ENCODE assay signal across 1 cellular context in the genomic region with DNA sequence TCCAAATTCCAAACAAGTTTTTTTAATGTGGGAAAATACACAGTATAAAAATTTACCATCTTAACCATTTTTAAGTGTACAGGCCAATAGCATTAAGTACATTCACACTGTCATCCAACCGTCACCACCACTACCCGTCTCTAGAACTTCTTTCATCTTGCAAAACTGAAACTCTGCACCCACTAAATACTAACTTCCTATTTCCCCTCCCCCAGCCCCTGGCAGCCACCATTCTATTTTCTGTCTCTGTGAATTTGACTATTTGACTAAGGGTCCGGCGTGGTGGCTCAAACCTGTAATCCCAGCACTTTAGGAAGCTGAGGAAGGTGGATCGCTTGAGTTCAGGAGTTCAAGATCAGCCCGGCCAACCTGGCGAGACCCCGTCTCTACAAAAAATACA.
A peak's percentile ranks its signal among the peaks of the same experiment; 100 is the strongest.
TF ChIP-seq lines count a peak whose summit lies in the region.

No MANE protein-coding gene starts in this region.

TF ChIP-seq in GM12878, 131 proteins besides CTCF, POLR2A, EP300 and RAD21 (continued from another document and continues in another):
- TF ChIP-seq, protein P1, sequence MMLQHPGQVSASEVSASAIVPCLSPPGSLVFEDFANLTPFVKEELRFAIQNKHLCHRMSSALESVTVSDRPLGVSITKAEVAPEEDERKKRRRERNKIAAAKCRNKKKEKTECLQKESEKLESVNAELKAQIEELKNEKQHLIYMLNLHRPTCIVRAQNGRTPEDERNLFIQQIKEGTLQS (IDR thresholded peaks at IDR 0.05; ENCODE audit: borderline replicate concordance, extremely low read depth, low read depth, low read length): no peak
- TF ChIP-seq, protein P2, sequence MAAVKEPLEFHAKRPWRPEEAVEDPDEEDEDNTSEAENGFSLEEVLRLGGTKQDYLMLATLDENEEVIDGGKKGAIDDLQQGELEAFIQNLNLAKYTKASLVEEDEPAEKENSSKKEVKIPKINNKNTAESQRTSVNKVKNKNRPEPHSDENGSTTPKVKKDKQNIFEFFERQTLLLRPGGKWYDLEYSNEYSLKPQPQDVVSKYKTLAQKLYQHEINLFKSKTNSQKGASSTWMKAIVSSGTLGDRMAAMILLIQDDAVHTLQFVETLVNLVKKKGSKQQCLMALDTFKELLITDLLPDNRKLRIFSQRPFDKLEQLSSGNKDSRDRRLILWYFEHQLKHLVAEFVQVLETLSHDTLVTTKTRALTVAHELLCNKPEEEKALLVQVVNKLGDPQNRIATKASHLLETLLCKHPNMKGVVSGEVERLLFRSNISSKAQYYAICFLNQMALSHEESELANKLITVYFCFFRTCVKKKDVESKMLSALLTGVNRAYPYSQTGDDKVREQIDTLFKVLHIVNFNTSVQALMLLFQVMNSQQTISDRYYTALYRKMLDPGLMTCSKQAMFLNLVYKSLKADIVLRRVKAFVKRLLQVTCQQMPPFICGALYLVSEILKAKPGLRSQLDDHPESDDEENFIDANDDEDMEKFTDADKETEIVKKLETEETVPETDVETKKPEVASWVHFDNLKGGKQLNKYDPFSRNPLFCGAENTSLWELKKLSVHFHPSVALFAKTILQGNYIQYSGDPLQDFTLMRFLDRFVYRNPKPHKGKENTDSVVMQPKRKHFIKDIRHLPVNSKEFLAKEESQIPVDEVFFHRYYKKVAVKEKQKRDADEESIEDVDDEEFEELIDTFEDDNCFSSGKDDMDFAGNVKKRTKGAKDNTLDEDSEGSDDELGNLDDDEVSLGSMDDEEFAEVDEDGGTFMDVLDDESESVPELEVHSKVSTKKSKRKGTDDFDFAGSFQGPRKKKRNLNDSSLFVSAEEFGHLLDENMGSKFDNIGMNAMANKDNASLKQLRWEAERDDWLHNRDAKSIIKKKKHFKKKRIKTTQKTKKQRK (IDR thresholded peaks at IDR 0.05; ENCODE audit: low read depth, low read length): no peak
- TF ChIP-seq NFXL1 (IDR thresholded peaks at IDR 0.05; ENCODE audit: borderline replicate concordance): no peak
- TF ChIP-seq NR2C1 (IDR thresholded peaks at IDR 0.05): no peak
- TF ChIP-seq, protein P3, sequence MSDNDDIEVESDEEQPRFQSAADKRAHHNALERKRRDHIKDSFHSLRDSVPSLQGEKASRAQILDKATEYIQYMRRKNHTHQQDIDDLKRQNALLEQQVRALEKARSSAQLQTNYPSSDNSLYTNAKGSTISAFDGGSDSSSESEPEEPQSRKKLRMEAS (IDR thresholded peaks at IDR 0.05; ENCODE audit: low read depth, low read length): no peak
- TF ChIP-seq YBX1 (IDR thresholded peaks at IDR 0.05): no peak
- no peak for TF ChIP-seq KDM1A (IDR thresholded peaks at IDR 0.05; ENCODE audit: borderline replicate concordance)
- TF ChIP-seq, protein P4, sequence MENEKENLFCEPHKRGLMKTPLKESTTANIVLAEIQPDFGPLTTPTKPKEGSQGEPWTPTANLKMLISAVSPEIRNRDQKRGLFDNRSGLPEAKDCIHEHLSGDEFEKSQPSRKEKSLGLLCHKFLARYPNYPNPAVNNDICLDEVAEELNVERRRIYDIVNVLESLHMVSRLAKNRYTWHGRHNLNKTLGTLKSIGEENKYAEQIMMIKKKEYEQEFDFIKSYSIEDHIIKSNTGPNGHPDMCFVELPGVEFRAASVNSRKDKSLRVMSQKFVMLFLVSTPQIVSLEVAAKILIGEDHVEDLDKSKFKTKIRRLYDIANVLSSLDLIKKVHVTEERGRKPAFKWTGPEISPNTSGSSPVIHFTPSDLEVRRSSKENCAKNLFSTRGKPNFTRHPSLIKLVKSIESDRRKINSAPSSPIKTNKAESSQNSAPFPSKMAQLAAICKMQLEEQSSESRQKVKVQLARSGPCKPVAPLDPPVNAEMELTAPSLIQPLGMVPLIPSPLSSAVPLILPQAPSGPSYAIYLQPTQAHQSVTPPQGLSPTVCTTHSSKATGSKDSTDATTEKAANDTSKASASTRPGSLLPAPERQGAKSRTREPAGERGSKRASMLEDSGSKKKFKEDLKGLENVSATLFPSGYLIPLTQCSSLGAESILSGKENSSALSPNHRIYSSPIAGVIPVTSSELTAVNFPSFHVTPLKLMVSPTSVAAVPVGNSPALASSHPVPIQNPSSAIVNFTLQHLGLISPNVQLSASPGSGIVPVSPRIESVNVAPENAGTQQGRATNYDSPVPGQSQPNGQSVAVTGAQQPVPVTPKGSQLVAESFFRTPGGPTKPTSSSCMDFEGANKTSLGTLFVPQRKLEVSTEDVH (IDR thresholded peaks at IDR 0.05; ENCODE audit: low read depth, partially characterized antibody): no peak
- TF ChIP-seq PAX5 (IDR thresholded peaks at IDR 0.05; ENCODE audit: borderline replicate concordance, low read depth, low read length): no peak
- no peak for TF ChIP-seq STAT1 (conservative IDR thresholded peaks at IDR 0.05)
- TF ChIP-seq ZNF207 (IDR thresholded peaks at IDR 0.05; ENCODE audit: borderline replicate concordance): no peak
- no peak for TF ChIP-seq SMC3 (IDR thresholded peaks at IDR 0.05; ENCODE audit: borderline replicate concordance, low read length)
- TF ChIP-seq JUND (IDR thresholded peaks at IDR 0.05; ENCODE audit: low read depth, low read length): no peak
- TF ChIP-seq CHD1 (IDR thresholded peaks at IDR 0.05; ENCODE audit: low read depth, low read length): no peak
- peak; percentile 32; the same call in 1 of the 2 replicates for TF ChIP-seq IKZF1 (conservative IDR thresholded peaks at IDR 0.05)
- TF ChIP-seq CBX3 (IDR thresholded peaks at IDR 0.05; ENCODE audit: borderline replicate concordance, low read depth): no peak
- no peak for TF ChIP-seq SIN3A (IDR thresholded peaks at IDR 0.05; ENCODE audit: low read depth, low read length)
- peak; percentile 82 for TF ChIP-seq CREB1 (IDR thresholded peaks at IDR 0.05; ENCODE audit: low read depth)
- no peak for TF ChIP-seq TCF3 (IDR thresholded peaks at IDR 0.05; ENCODE audit: borderline replicate concordance, insufficient read depth, low read depth, low read length)
- TF ChIP-seq POLR2AphosphoS5 (IDR thresholded peaks at IDR 0.05; ENCODE audit: low read length): no peak
- TF ChIP-seq, protein P5, sequence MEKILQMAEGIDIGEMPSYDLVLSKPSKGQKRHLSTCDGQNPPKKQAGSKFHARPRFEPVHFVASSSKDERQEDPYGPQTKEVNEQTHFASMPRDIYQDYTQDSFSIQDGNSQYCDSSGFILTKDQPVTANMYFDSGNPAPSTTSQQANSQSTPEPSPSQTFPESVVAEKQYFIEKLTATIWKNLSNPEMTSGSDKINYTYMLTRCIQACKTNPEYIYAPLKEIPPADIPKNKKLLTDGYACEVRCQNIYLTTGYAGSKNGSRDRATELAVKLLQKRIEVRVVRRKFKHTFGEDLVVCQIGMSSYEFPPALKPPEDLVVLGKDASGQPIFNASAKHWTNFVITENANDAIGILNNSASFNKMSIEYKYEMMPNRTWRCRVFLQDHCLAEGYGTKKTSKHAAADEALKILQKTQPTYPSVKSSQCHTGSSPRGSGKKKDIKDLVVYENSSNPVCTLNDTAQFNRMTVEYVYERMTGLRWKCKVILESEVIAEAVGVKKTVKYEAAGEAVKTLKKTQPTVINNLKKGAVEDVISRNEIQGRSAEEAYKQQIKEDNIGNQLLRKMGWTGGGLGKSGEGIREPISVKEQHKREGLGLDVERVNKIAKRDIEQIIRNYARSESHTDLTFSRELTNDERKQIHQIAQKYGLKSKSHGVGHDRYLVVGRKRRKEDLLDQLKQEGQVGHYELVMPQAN (conservative IDR thresholded peaks at IDR 0.05): no peak
- no peak for TF ChIP-seq ZZZ3 (IDR thresholded peaks at IDR 0.05; ENCODE audit: control insufficient read depth, insufficient read length, low read depth)
- TF ChIP-seq, protein P6, sequence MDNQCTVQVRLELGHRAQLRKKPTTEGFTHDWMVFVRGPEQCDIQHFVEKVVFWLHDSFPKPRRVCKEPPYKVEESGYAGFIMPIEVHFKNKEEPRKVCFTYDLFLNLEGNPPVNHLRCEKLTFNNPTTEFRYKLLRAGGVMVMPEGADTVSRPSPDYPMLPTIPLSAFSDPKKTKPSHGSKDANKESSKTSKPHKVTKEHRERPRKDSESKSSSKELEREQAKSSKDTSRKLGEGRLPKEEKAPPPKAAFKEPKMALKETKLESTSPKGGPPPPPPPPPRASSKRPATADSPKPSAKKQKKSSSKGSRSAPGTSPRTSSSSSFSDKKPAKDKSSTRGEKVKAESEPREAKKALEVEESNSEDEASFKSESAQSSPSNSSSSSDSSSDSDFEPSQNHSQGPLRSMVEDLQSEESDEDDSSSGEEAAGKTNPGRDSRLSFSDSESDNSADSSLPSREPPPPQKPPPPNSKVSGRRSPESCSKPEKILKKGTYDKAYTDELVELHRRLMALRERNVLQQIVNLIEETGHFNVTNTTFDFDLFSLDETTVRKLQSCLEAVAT (IDR thresholded peaks at IDR 0.05): peak; percentile 44; the same call in 1 of the 2 replicates
- no peak for TF ChIP-seq RBBP5 (conservative IDR thresholded peaks at IDR 0.05)
- TF ChIP-seq TCF12 (IDR thresholded peaks at IDR 0.05; ENCODE audit: low read depth, low read length): 0 out of 2 replicates have a peak, but pooled peaks have one; percentile 30
- TF ChIP-seq IKZF2 (IDR thresholded peaks at IDR 0.05): peak; percentile 37 to 64; a peak in 3 of 4 replicates
- TF ChIP-seq ZBED1 (IDR thresholded peaks at IDR 0.05; ENCODE audit: borderline replicate concordance): peak; percentile 50; the same call in 1 of the 2 replicates
- no peak for TF ChIP-seq SUZ12 (IDR thresholded peaks at IDR 0.05; ENCODE audit: unreplicated experiment)
- TF ChIP-seq NR2F1 (conservative IDR thresholded peaks at IDR 0.05): peak; percentile 37; the same call in 1 of the 2 replicates
- TF ChIP-seq, protein P7, sequence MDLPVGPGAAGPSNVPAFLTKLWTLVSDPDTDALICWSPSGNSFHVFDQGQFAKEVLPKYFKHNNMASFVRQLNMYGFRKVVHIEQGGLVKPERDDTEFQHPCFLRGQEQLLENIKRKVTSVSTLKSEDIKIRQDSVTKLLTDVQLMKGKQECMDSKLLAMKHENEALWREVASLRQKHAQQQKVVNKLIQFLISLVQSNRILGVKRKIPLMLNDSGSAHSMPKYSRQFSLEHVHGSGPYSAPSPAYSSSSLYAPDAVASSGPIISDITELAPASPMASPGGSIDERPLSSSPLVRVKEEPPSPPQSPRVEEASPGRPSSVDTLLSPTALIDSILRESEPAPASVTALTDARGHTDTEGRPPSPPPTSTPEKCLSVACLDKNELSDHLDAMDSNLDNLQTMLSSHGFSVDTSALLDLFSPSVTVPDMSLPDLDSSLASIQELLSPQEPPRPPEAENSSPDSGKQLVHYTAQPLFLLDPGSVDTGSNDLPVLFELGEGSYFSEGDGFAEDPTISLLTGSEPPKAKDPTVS (IDR thresholded peaks at IDR 0.05; ENCODE audit: low read depth, low read length): no peak
- TF ChIP-seq BMI1 (IDR thresholded peaks at IDR 0.05; ENCODE audit: borderline replicate concordance): no peak
- TF ChIP-seq SREBF1 (IDR thresholded peaks at IDR 0.05; ENCODE audit: low read length): peak; percentile 46; the same call in 1 of the 2 replicates
- TF ChIP-seq, protein P8, sequence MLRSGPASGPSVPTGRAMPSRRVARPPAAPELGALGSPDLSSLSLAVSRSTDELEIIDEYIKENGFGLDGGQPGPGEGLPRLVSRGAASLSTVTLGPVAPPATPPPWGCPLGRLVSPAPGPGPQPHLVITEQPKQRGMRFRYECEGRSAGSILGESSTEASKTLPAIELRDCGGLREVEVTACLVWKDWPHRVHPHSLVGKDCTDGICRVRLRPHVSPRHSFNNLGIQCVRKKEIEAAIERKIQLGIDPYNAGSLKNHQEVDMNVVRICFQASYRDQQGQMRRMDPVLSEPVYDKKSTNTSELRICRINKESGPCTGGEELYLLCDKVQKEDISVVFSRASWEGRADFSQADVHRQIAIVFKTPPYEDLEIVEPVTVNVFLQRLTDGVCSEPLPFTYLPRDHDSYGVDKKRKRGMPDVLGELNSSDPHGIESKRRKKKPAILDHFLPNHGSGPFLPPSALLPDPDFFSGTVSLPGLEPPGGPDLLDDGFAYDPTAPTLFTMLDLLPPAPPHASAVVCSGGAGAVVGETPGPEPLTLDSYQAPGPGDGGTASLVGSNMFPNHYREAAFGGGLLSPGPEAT (IDR thresholded peaks at IDR 0.05; ENCODE audit: low read depth): peak; percentile 45; the same call in 1 of the 2 replicates
- TF ChIP-seq, protein P9, sequence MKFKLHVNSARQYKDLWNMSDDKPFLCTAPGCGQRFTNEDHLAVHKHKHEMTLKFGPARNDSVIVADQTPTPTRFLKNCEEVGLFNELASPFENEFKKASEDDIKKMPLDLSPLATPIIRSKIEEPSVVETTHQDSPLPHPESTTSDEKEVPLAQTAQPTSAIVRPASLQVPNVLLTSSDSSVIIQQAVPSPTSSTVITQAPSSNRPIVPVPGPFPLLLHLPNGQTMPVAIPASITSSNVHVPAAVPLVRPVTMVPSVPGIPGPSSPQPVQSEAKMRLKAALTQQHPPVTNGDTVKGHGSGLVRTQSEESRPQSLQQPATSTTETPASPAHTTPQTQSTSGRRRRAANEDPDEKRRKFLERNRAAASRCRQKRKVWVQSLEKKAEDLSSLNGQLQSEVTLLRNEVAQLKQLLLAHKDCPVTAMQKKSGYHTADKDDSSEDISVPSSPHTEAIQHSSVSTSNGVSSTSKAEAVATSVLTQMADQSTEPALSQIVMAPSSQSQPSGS (IDR thresholded peaks at IDR 0.05; ENCODE audit: low read length): no peak
- no peak for TF ChIP-seq SMARCA5 (IDR thresholded peaks at IDR 0.05)
- TF ChIP-seq RB1 (IDR thresholded peaks at IDR 0.05; ENCODE audit: borderline replicate concordance): no peak
- TF ChIP-seq, protein P10, sequence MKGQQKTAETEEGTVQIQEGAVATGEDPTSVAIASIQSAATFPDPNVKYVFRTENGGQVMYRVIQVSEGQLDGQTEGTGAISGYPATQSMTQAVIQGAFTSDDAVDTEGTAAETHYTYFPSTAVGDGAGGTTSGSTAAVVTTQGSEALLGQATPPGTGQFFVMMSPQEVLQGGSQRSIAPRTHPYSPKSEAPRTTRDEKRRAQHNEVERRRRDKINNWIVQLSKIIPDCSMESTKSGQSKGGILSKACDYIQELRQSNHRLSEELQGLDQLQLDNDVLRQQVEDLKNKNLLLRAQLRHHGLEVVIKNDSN (IDR thresholded peaks at IDR 0.05; ENCODE audit: borderline replicate concordance, extremely low read length, insufficient read depth, low read depth, low read length): no peak
- TF ChIP-seq CHD2 (IDR thresholded peaks at IDR 0.05; ENCODE audit: borderline replicate concordance, low read depth, low read length): peak; percentile 70; the same call in 1 of the 2 replicates
- no peak for TF ChIP-seq SMAD1 (IDR thresholded peaks at IDR 0.05; ENCODE audit: low read depth, partially characterized antibody)
- TF ChIP-seq, protein P11, sequence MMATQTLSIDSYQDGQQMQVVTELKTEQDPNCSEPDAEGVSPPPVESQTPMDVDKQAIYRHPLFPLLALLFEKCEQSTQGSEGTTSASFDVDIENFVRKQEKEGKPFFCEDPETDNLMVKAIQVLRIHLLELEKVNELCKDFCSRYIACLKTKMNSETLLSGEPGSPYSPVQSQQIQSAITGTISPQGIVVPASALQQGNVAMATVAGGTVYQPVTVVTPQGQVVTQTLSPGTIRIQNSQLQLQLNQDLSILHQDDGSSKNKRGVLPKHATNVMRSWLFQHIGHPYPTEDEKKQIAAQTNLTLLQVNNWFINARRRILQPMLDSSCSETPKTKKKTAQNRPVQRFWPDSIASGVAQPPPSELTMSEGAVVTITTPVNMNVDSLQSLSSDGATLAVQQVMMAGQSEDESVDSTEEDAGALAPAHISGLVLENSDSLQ (IDR thresholded peaks at IDR 0.05): peak; percentile 62
- TF ChIP-seq NRF1 (conservative IDR thresholded peaks at IDR 0.05; ENCODE audit: low read depth, low read length): no peak
- TF ChIP-seq EED (IDR thresholded peaks at IDR 0.05; ENCODE audit: low read depth): peak; percentile 66
- TF ChIP-seq RELA (IDR thresholded peaks at IDR 0.05; ENCODE audit: borderline replicate concordance, partially characterized antibody): no peak
- TF ChIP-seq POU2F2 (IDR thresholded peaks at IDR 0.05; ENCODE audit: borderline replicate concordance, low read depth, low read length): 0 out of 3 replicates have a peak, but pooled peaks have one; percentile 61
- 0 out of 2 replicates have a peak, but pooled peaks have one; percentile 38 for TF ChIP-seq BCL11A (IDR thresholded peaks at IDR 0.05; ENCODE audit: low read depth, low read length)
